In the genomic region with DNA sequence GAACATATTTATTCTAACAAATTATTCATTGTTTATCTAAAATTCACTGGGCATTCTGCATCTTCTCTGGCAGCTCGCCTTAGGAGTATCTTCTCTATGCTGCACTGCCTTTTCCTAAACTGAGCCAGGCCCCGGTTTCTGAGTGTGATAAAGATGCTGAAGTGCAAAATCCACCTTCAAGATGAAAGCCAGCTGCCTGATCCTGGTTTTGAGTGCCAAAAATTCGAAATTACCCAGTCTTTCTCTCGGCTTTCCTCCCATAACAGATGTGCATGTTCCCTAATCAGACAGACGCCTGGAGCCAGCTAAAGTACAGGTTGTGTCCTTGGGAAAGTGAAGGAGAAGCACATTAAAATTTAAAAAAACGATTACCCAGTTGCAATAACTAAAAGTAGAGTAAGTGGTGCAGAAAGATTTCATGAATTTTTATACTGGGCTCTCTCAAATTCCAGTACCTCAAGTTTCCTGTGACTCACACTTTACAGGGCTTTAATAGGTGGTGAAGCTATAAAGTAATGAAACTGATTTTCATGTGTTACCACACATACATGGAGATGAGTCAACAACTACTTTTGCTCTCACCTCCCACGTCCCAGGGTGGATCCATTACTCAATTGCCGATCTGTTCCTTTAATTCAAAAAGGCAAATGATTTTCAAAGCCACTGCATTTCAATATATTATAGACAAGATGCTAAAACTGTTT, we compare ENCODE assay signal across 9 cellular contexts.
DNase-seq lines count a peak whose midpoint lies in the region; ATAC-seq, FAIRE-seq and TF ChIP-seq lines count a peak whose summit lies in the region.
"Had no signal": no experiment of that assay in that cellular context is flagged by ENCODE, and none has a peak within 500 bp of the region (broad histone marks: within the 10 kb centered on the region; RNA-seq: fewer than 3 reads in every experiment).

No MANE protein-coding gene starts in this region.

- H3K18ac ChIP-seq in neuronal stem cell (ENCODE audit: low read length) = no peak overlapping the region

- H3K9me3 ChIP-seq in astrocyte (ENCODE audit: insufficient read depth, low read depth, low read length) = no peaks in the 10 kb centered on the region
- no peaks in the 10 kb centered on the region for H3K9me3 ChIP-seq in neuronal stem cell (replicated peaks in 1 of 2; ENCODE audit: control insufficient read depth in 2 of 2, insufficient read depth in 1 of 2, low read depth in 1 of 2, low read length in 2 of 2)

- H2AFZ ChIP-seq in astrocyte (ENCODE audit: low read depth, low read length) (no peak overlapping the region), neuronal stem cell (ENCODE audit: low read length) (peak overlapping the region; percentile 82)

- no peaks in the 10 kb centered on the region for H3K36me3 Mint-ChIP-seq in astrocyte (ENCODE audit: low read depth, unreplicated experiment)

- H3K9me3 Mint-ChIP-seq in astrocyte (ENCODE audit: unreplicated experiment) = no peaks in the 10 kb centered on the region

- TF ChIP-seq CTCF in astrocyte (IDR thresholded peaks at IDR 0.05; ENCODE audit: insufficient read depth, low read depth, low read length) = no peak

- H3K4me2 ChIP-seq in astrocyte (ENCODE audit: low read length) (peak overlapping the region; percentile 75), neuronal stem cell (ENCODE audit: insufficient read depth, low read length, poor library complexity, severe bottlenecking) (no peak overlapping the region)

- no peak overlapping the region for H2AK5ac ChIP-seq in neuronal stem cell (ENCODE audit: low read depth, low read length)

- H3K23ac ChIP-seq in neuronal stem cell (ENCODE audit: low read depth, low read length, poor library complexity) = no peak overlapping the region

- no peak overlapping the region for H2BK12ac ChIP-seq in neuronal stem cell (ENCODE audit: low read length)

- ATAC-seq in GM21423 (IDR thresholded peaks at IDR 0.05; ENCODE audit: unreplicated experiment) = peak; percentile 73
- no peak for ATAC-seq in GM19397 (IDR thresholded peaks at IDR 0.05; ENCODE audit: unreplicated experiment)
- no peak for ATAC-seq in GM18873 (IDR thresholded peaks at IDR 0.05; ENCODE audit: low FRiP score, unreplicated experiment)
- ATAC-seq in GM19035 (IDR thresholded peaks at IDR 0.05; ENCODE audit: unreplicated experiment) = no peak

- no peak overlapping the region for H3K14ac ChIP-seq in neuronal stem cell (ENCODE audit: low read length)

- peak; percentile 96 for FAIRE-seq in astrocyte (lab: Jason Lieb, UNC)

- H3K9ac ChIP-seq in astrocyte (ENCODE audit: low read length) (peak overlapping the region; percentile 56), neuronal stem cell (ENCODE audit: low read depth, low read length, poor library complexity) (no peak overlapping the region)

- peak overlapping the region; percentile 31 for H3K4me3 ChIP-seq in astrocyte (ENCODE audit: insufficient read depth, low read depth, low read length)
- no peak overlapping the region for H3K4me3 ChIP-seq in neuronal stem cell (ENCODE audit: low read length in 2 of 2)

- no peak overlapping the region for H2BK120ac ChIP-seq in neuronal stem cell (ENCODE audit: low read depth, low read length)

- H4K91ac ChIP-seq in neuronal stem cell (ENCODE audit: low read depth, low read length, poor library complexity) = no peak overlapping the region

- H3K4me1 ChIP-seq in astrocyte (ENCODE audit: insufficient read depth, low read length) = peaks cover 17% of the 10 kb centered on the region
- H3K4me1 ChIP-seq in neuronal stem cell (ENCODE audit: control insufficient read depth in 2 of 2, insufficient read depth in 1 of 2, low read depth in 1 of 2, low read length in 2 of 2) = peaks cover 0 to 7% of the 10 kb centered on the region in 2 donors

- H3K79me2 ChIP-seq in astrocyte (ENCODE audit: insufficient read depth, low read length) = no peaks in the 10 kb centered on the region

- peak overlapping the region; percentile 80 for H3K27ac Mint-ChIP-seq in astrocyte (ENCODE audit: unreplicated experiment)

- H4K8ac ChIP-seq in neuronal stem cell (ENCODE audit: low read depth, low read length) = no peak overlapping the region

- H3K4me1 Mint-ChIP-seq in astrocyte (ENCODE audit: low read depth, unreplicated experiment) = peaks cover 16% of the 10 kb centered on the region

- H3K27ac ChIP-seq in astrocyte (ENCODE audit: low read depth, low read length) = peak overlapping the region; percentile 82
- no peak overlapping the region for H3K27ac ChIP-seq in neuronal stem cell (replicated peaks; ENCODE audit: low read length)
- H3K27ac ChIP-seq: HL-60 had no signal

- WGBS in neuronal stem cell (ENCODE audit: extremely low coverage in 2 of 2, insufficient read length in 2 of 2, insufficient replicate concordance in 1 of 2), 2 donors = no CpG with 5 or more reads among the region's 8 CpGs

- H3K27me3 ChIP-seq in astrocyte (ENCODE audit: insufficient read depth, low read length) = no peaks in the 10 kb centered on the region
- H3K27me3 ChIP-seq in neuronal stem cell (ENCODE audit: control insufficient read depth in 3 of 3, insufficient read depth in 3 of 3, low read depth in 1 of 3, low read length in 3 of 3) = peaks cover 0 to 4% (median 0%) of the 10 kb centered on the region in 3 experiments

- peak overlapping the region; percentile 36 for H3K4me3 Mint-ChIP-seq in astrocyte (ENCODE audit: unreplicated experiment)

- DNase-seq in Ammon's horn (ENCODE audit: low spot score) (peak; percentile 62), NCI-H1694 (lab: John Stamatoyannopoulos, UW) (peak; percentile 39), astrocyte (ENCODE audit: low read depth) (peak; percentile 96), neuronal stem cell (ENCODE audit: low spot score) (no peak)

- no peaks in the 10 kb centered on the region for H3K79me1 ChIP-seq in neuronal stem cell (ENCODE audit: low read depth, low read length)

- H2BK5ac ChIP-seq in neuronal stem cell (ENCODE audit: low read length) = no peak overlapping the region

- H2BK15ac ChIP-seq in neuronal stem cell (ENCODE audit: low read length) = no peak overlapping the region

- H3K36me3 ChIP-seq in astrocyte (ENCODE audit: insufficient read depth, low read length) = no peaks in the 10 kb centered on the region
- no peaks in the 10 kb centered on the region for H3K36me3 ChIP-seq in neuronal stem cell (replicated peaks in 1 of 2; ENCODE audit: control insufficient read depth in 2 of 2, insufficient read depth in 2 of 2, low read length in 2 of 2)

- no peak overlapping the region for H3K4ac ChIP-seq in neuronal stem cell (ENCODE audit: low read length)

- no peaks in the 10 kb centered on the region for H3K27me3 Mint-ChIP-seq in astrocyte (ENCODE audit: low read depth, unreplicated experiment)

- no peaks in the 10 kb centered on the region for H4K20me1 ChIP-seq in astrocyte (ENCODE audit: insufficient read depth, low read length)
